1 cellular context compared by ENCODE assay signal in genomic region chr1:214044438-214045214, GRCh38.
TF ChIP-seq lines count a peak whose summit lies in the region.

No MANE protein-coding gene starts in this region.

TF ChIP-seq in HepG2, 621 proteins besides CTCF, POLR2A, EP300 and RAD21 (continued from another document and continues in another):
- no peak for TF ChIP-seq ZNF597 (CRISPR knock-in tag; IDR thresholded peaks at IDR 0.05)
- no peak for TF ChIP-seq ZNF768 (CRISPR knock-in tag; IDR thresholded peaks at IDR 0.05)
- no peak for TF ChIP-seq ZFP91 (CRISPR knock-in tag; IDR thresholded peaks at IDR 0.05; ENCODE audit: borderline replicate concordance)
- TF ChIP-seq MATR3 (CRISPR knock-in tag; IDR thresholded peaks at IDR 0.05), result no peak
- no peak for TF ChIP-seq ATF7-NPFF (CRISPR knock-in tag; IDR thresholded peaks at IDR 0.05; ENCODE audit: low read depth)
- no peak for TF ChIP-seq RBAK (CRISPR knock-in tag; IDR thresholded peaks at IDR 0.05)
- no peak for TF ChIP-seq ZNF83 (CRISPR knock-in tag; IDR thresholded peaks at IDR 0.05; ENCODE audit: borderline replicate concordance)
- no peak for TF ChIP-seq ZNF431 (CRISPR knock-in tag; IDR thresholded peaks at IDR 0.05; ENCODE audit: borderline replicate concordance, low read depth)
- no peak for TF ChIP-seq ZNF446 (CRISPR knock-in tag; IDR thresholded peaks at IDR 0.05)
- no peak for TF ChIP-seq ZNF629 (CRISPR knock-in tag; conservative IDR thresholded peaks at IDR 0.05)
- TF ChIP-seq CBX5 (CRISPR knock-in tag; IDR thresholded peaks at IDR 0.05; ENCODE audit: borderline replicate concordance), result no peak
- no peak for TF ChIP-seq PLSCR1 (CRISPR knock-in tag; IDR thresholded peaks at IDR 0.05; ENCODE audit: borderline replicate concordance)
- TF ChIP-seq ZNF263 (CRISPR knock-in tag; IDR thresholded peaks at IDR 0.05), result no peak
- no peak for TF ChIP-seq CBX2 (IDR thresholded peaks at IDR 0.05; ENCODE audit: low read depth, low read length)
- no peak for TF ChIP-seq CBX2 (CRISPR knock-in tag; IDR thresholded peaks at IDR 0.05; ENCODE audit: low read depth)
- TF ChIP-seq MAZ (IDR thresholded peaks at IDR 0.05; ENCODE audit: borderline replicate concordance, low read depth, low read length), result no peak
- no peak for TF ChIP-seq MAZ (CRISPR knock-in tag; IDR thresholded peaks at IDR 0.05; ENCODE audit: low read depth)
- TF ChIP-seq ESRRA (CRISPR knock-in tag; IDR thresholded peaks at IDR 0.05; ENCODE audit: low read depth), result no peak
- TF ChIP-seq MLLT10 (CRISPR knock-in tag; IDR thresholded peaks at IDR 0.05), result no peak
- TF ChIP-seq ZNF850 (CRISPR knock-in tag; conservative IDR thresholded peaks at IDR 0.05), result no peak
- no peak for TF ChIP-seq ZNF790 (CRISPR knock-in tag; IDR thresholded peaks at IDR 0.05; ENCODE audit: borderline replicate concordance)
- no peak for TF ChIP-seq ZNF839 (CRISPR knock-in tag; IDR thresholded peaks at IDR 0.05; ENCODE audit: borderline replicate concordance)
- no peak for TF ChIP-seq SMAD1 (CRISPR knock-in tag; IDR thresholded peaks at IDR 0.05; ENCODE audit: borderline replicate concordance, low read depth)
- no peak for TF ChIP-seq ZNF567 (CRISPR knock-in tag; IDR thresholded peaks at IDR 0.05; ENCODE audit: borderline replicate concordance)
- TF ChIP-seq BRD4 (CRISPR knock-in tag; IDR thresholded peaks at IDR 0.05), result 0 out of 2 replicates have a peak, but pooled peaks have one; percentile 66
- 0 out of 2 replicates have a peak, but pooled peaks have one; percentile 66 for TF ChIP-seq MBD4 (IDR thresholded peaks at IDR 0.05; ENCODE audit: borderline replicate concordance, low read length)
- TF ChIP-seq ZSCAN29 (CRISPR knock-in tag; conservative IDR thresholded peaks at IDR 0.05), result no peak
- TF ChIP-seq ZNF20 (CRISPR knock-in tag; IDR thresholded peaks at IDR 0.05), result no peak
- TF ChIP-seq PCBP1 (IDR thresholded peaks at IDR 0.05; ENCODE audit: borderline replicate concordance, low read depth, low read length), result no peak
- TF ChIP-seq HNF1B (CRISPR knock-in tag; IDR thresholded peaks at IDR 0.05), result no peak
- TF ChIP-seq SRY (CRISPR knock-in tag; IDR thresholded peaks at IDR 0.05), result no peak
- no peak for TF ChIP-seq ZNF841 (CRISPR knock-in tag; IDR thresholded peaks at IDR 0.05; ENCODE audit: borderline replicate concordance)
- no peak for TF ChIP-seq ZNF710 (CRISPR knock-in tag; IDR thresholded peaks at IDR 0.05; ENCODE audit: borderline replicate concordance)
- no peak for TF ChIP-seq JUNB (CRISPR knock-in tag; IDR thresholded peaks at IDR 0.05; ENCODE audit: borderline replicate concordance)
- no peak for TF ChIP-seq ZNF329 (CRISPR knock-in tag; IDR thresholded peaks at IDR 0.05; ENCODE audit: low read depth)
- TF ChIP-seq ZBTB40 (IDR thresholded peaks at IDR 0.05), result no peak
- no peak for TF ChIP-seq ZBTB40 (CRISPR knock-in tag; IDR thresholded peaks at IDR 0.05)
- no peak for TF ChIP-seq HCFC1 (IDR thresholded peaks at IDR 0.05; ENCODE audit: low read depth, low read length)
- TF ChIP-seq FOXA1 (IDR thresholded peaks at IDR 0.05), result no peak
- peak; percentile 44; the same call in 1 of the 2 replicates for TF ChIP-seq FOXA1 (CRISPR knock-in tag; IDR thresholded peaks at IDR 0.05)
- TF ChIP-seq ZNF609 (CRISPR knock-in tag; IDR thresholded peaks at IDR 0.05; ENCODE audit: borderline replicate concordance), result no peak; the same call in 1 of the 2 replicates
- TF ChIP-seq IRX3 (CRISPR knock-in tag; IDR thresholded peaks at IDR 0.05; ENCODE audit: borderline replicate concordance, low read depth), result no peak
- TF ChIP-seq YY1 (IDR thresholded peaks at IDR 0.05; ENCODE audit: insufficient read depth, insufficient replicate concordance, low read depth, low read length), result no peak
- TF ChIP-seq TMF1 (CRISPR knock-in tag; IDR thresholded peaks at IDR 0.05; ENCODE audit: low read depth), result no peak
- no peak for TF ChIP-seq FOXC1 (CRISPR knock-in tag; IDR thresholded peaks at IDR 0.05; ENCODE audit: borderline replicate concordance)
- peak; percentile 56; the same call in 1 of the 2 replicates for TF ChIP-seq FOXO1 (CRISPR knock-in tag; IDR thresholded peaks at IDR 0.05)
